In genomic region chr10:70761727-70762350, GRCh38 we compare ENCODE assay signal across 13 cellular contexts. TPM values are rescaled to one million over a fixed set of nuclear protein-coding genes. Genes with fewer than 3 reads are reported as not detected.
"Had no signal": no experiment of that assay in that cellular context is flagged by ENCODE, and none has a peak within 500 bp of the region (broad histone marks: within the 10 kb centered on the region; RNA-seq: fewer than 3 reads in every experiment).

No MANE protein-coding gene starts in this region.

- H3K9me3 ChIP-seq: neutrophil had no signal

- H3K4me3 ChIP-seq: left lung, skin epidermis had no signal

- H3K27ac Mint-ChIP-seq: activated CD4-positive, alpha-beta memory T cell treated with anti-CD3 and anti-CD28 coated beads for 36 hours; activated CD4-positive, alpha-beta T cell treated with anti-CD3 and anti-CD28 coated beads for 36 hours; activated CD8-positive, alpha-beta memory T cell treated with anti-CD3 and anti-CD28 coated beads, Interleukin-2, amount 10 ng/mL, durations not matched to agents 7 days and 5 days; activated naive CD4-positive, alpha-beta T cell treated with anti-CD3 and anti-CD28 coated beads, Interleukin-2, amount 10 ng/mL, durations not matched to agents 7 days and 5 days; activated T-cell treated with anti-CD3 and anti-CD28 coated beads, Interleukin-2, amount 50 U/mL, for 24 hours; T-helper 1 cell treated with Interleukin-12 subunit alpha and Interleukin-12 subunit beta and Interleukin-4 antibody, amounts not matched to agents 30 μg/mL and 1 μg/mL, for 36 hours had no signal

- H3K9me3 Mint-ChIP-seq: activated T-cell treated with anti-CD3 and anti-CD28 coated beads, Interleukin-2, amount 50 U/mL, for 24 hours had no signal

- DNase-seq: activated CD4-positive, alpha-beta memory T cell treated with anti-CD3 and anti-CD28 coated beads for 36 hours; activated CD4-positive, alpha-beta T cell treated with anti-CD3 and anti-CD28 coated beads for 36 hours; activated CD8-positive, alpha-beta memory T cell treated with anti-CD3 and anti-CD28 coated beads, Interleukin-2, amount 10 ng/mL, durations not matched to agents 7 days and 5 days; activated naive CD4-positive, alpha-beta T cell treated with anti-CD3 and anti-CD28 coated beads, Interleukin-2, amount 10 ng/mL, durations not matched to agents 7 days and 5 days; activated T-cell treated with anti-CD3 and anti-CD28 coated beads, Interleukin-2, amount 50 U/mL, for 24 hours; islet precursor cell; mesenchymal stem cell had no signal

- H3K4me1 Mint-ChIP-seq: activated naive CD4-positive, alpha-beta T cell treated with anti-CD3 and anti-CD28 coated beads, Interleukin-2, amount 10 ng/mL, durations not matched to agents 7 days and 5 days had no signal

- H3K4me3 Mint-ChIP-seq: activated CD4-positive, alpha-beta memory T cell treated with anti-CD3 and anti-CD28 coated beads for 36 hours; activated CD4-positive, alpha-beta T cell treated with anti-CD3 and anti-CD28 coated beads for 36 hours; activated CD8-positive, alpha-beta memory T cell treated with anti-CD3 and anti-CD28 coated beads, Interleukin-2, amount 10 ng/mL, durations not matched to agents 7 days and 5 days; activated naive CD4-positive, alpha-beta T cell treated with anti-CD3 and anti-CD28 coated beads, Interleukin-2, amount 10 ng/mL, durations not matched to agents 7 days and 5 days; activated T-cell treated with anti-CD3 and anti-CD28 coated beads, Interleukin-2, amount 50 U/mL, for 24 hours; T-helper 1 cell treated with Interleukin-12 subunit alpha and Interleukin-12 subunit beta and Interleukin-4 antibody, amounts not matched to agents 30 μg/mL and 1 μg/mL, for 36 hours had no signal

- H3K27me3 ChIP-seq: left lung, neutrophil had no signal

- H3K36me3 ChIP-seq: left lung, neutrophil had no signal

- ATAC-seq: activated CD4-positive, alpha-beta T cell treated with anti-CD3 and anti-CD28 coated beads for 36 hours; activated CD8-positive, alpha-beta memory T cell treated with anti-CD3 and anti-CD28 coated beads, Interleukin-2, amount 10 ng/mL, durations not matched to agents 7 days and 5 days; left lung had no signal

- H3K27me3 Mint-ChIP-seq: activated T-cell treated with anti-CD3 and anti-CD28 coated beads, Interleukin-2, amount 50 U/mL, for 24 hours had no signal

RNA-seq across cellular contexts. Expression of gene TBATA, which starts 23.3 kb away (rescaled TPM):
- total RNA-seq: activated CD4-positive, alpha-beta memory T cell treated with anti-CD3 and anti-CD28 coated beads for 36 hours; activated CD4-positive, alpha-beta T cell treated with anti-CD3 and anti-CD28 coated beads for 36 hours; activated CD8-positive, alpha-beta memory T cell treated with anti-CD3 and anti-CD28 coated beads, Interleukin-2, amount 10 ng/mL, durations not matched to agents 7 days and 5 days; cardiac septum; left lung; urinary bladder had no signal
